17 cellular contexts compared by ENCODE assay signal in genomic region chr7:25073451-25073850, GRCh38. TPM values are rescaled to one million over a fixed set of nuclear protein-coding genes. Genes with fewer than 3 reads are reported as not detected.
DNase-seq lines count a peak whose midpoint lies in the region; FAIRE-seq and TF ChIP-seq lines count a peak whose summit lies in the region.
"Had no signal": no experiment of that assay in that cellular context is flagged by ENCODE, and none has a peak within 500 bp of the region (broad histone marks: within the 10 kb centered on the region; RNA-seq: fewer than 3 reads in every experiment).

No MANE protein-coding gene starts in this region.

- TF ChIP-seq CTCF in AG04450 (IDR thresholded peaks at IDR 0.05; ENCODE audit: low read depth, low read length) (no peak), astrocyte (IDR thresholded peaks at IDR 0.05; ENCODE audit: insufficient read depth, low read depth, low read length) (no peak)

- H3K27me3 Mint-ChIP-seq in astrocyte (ENCODE audit: low read depth, unreplicated experiment): peaks cover 11% of the 10 kb centered on the region

- H3K27ac ChIP-seq in AG04450 (ENCODE audit: low read depth, low read length): peak overlapping the region; percentile 39
- no peak overlapping the region for H3K27ac ChIP-seq in astrocyte (ENCODE audit: low read depth, low read length)

- H3K27ac Mint-ChIP-seq in astrocyte (ENCODE audit: unreplicated experiment): no peak overlapping the region
- H3K27ac Mint-ChIP-seq: CD14-positive monocyte had no signal

- H3K27me3 ChIP-seq in AG04450 (ENCODE audit: control insufficient read depth, insufficient read depth, low read length) (no peaks in the 10 kb centered on the region), astrocyte (ENCODE audit: insufficient read depth, low read length) (no peaks in the 10 kb centered on the region), H7 (ENCODE audit: control insufficient read depth, insufficient read depth, low read length) (no peaks in the 10 kb centered on the region)

- H3K9me3 ChIP-seq in AG04450 (ENCODE audit: control insufficient read depth, insufficient read depth, low read length) (no peaks in the 10 kb centered on the region), astrocyte (ENCODE audit: insufficient read depth, low read depth, low read length) (no peaks in the 10 kb centered on the region)
- H3K9me3 ChIP-seq: HAP-1 had no signal

- peaks cover 6% of the 10 kb centered on the region for H3K4me1 Mint-ChIP-seq in astrocyte (ENCODE audit: low read depth, unreplicated experiment)

- DNase-seq in AG04450 (ENCODE audit: low read depth, low spot score) (peak; percentile 53), H4 (ENCODE audit: low spot score) (peak; percentile 65), astrocyte (ENCODE audit: low read depth) (peak; percentile 43), kidney tubule cell (ENCODE audit: low spot score) (peak; percentile 48), SIG-M5 treated with dmso at 0.1 percent for 504 hours (lab: John Stamatoyannopoulos, UW; ENCODE audit: unreplicated experiment) (no peak), cerebellar cortex (ENCODE audit: low spot score) (no peak), H7 (no peak)
- DNase-seq in activated CD4-positive, CD25-positive, alpha-beta regulatory T cell treated with anti-CD3 and anti-CD28 coated beads, Interleukin-2, amount 50 U/mL, for 72 hours: no peak
- DNase-seq: midbrain, NCI-H1417, NCI-H69, SW 1271 had no signal

- H3K4me3 Mint-ChIP-seq in astrocyte (ENCODE audit: unreplicated experiment): no peak overlapping the region

- H3K4me1 ChIP-seq in astrocyte (ENCODE audit: insufficient read depth, low read length): no peaks in the 10 kb centered on the region

- no peak overlapping the region for H3K4me3 ChIP-seq in AG04450 (ENCODE audit: low read depth, low read length)
- no peak overlapping the region for H3K4me3 ChIP-seq in astrocyte (ENCODE audit: insufficient read depth, low read depth, low read length)
- no peak overlapping the region for H3K4me3 ChIP-seq in H7 (ENCODE audit: insufficient read depth, low read depth, low read length)
- H3K4me3 ChIP-seq: HAP-1 had no signal

- H4K20me1 ChIP-seq in astrocyte (ENCODE audit: insufficient read depth, low read length): no peaks in the 10 kb centered on the region

- H3K36me3 Mint-ChIP-seq in astrocyte (ENCODE audit: low read depth, unreplicated experiment): no peaks in the 10 kb centered on the region
- H3K36me3 Mint-ChIP-seq: CD14-positive monocyte had no signal

- no peak overlapping the region for H3K4me2 ChIP-seq in astrocyte (ENCODE audit: low read length)

- CTCF ChIA-PET in AG04450 (lab: Charles Lee): interaction anchor here (0.9 to 6.8 kb wide), 6 partner anchors 16 to 261 kb away, joined by 3 to 120 read pairs (median 4); no protein-coding TSS in a partner anchor

- POLR2A ChIA-PET in AG04450 (lab: Yijun Ruan, JAX): no interaction called here

- no peaks in the 10 kb centered on the region for H3K9me3 Mint-ChIP-seq in astrocyte (ENCODE audit: unreplicated experiment)
- H3K9me3 Mint-ChIP-seq: CD14-positive monocyte had no signal

- H2AFZ ChIP-seq in astrocyte (ENCODE audit: low read depth, low read length): no peak overlapping the region

- FAIRE-seq in astrocyte (lab: Jason Lieb, UNC): no peak
- FAIRE-seq: endometrium, GM18507, HTR-8/SVneo had no signal

- H3K79me2 ChIP-seq in astrocyte (ENCODE audit: insufficient read depth, low read length): no peaks in the 10 kb centered on the region

- H3K36me3 ChIP-seq in astrocyte (ENCODE audit: insufficient read depth, low read length): no peaks in the 10 kb centered on the region
- H3K36me3 ChIP-seq in H7 (replicated peaks; ENCODE audit: control insufficient read depth, insufficient read depth, low read length): no peaks in the 10 kb centered on the region
- H3K36me3 ChIP-seq: HAP-1 had no signal

- no peak overlapping the region for H3K9ac ChIP-seq in astrocyte (ENCODE audit: low read length)

RNA-seq across cellular contexts. Expression of gene CYCS, which starts 51.6 kb away (rescaled TPM):
- polyA plus RNA-seq in AG04450 (2011; rRNA removed): 63.1 and 74.1 TPM in 2 replicates
- polyA minus RNA-seq in AG04450 (2011; rRNA and poly(A)+ RNA removed): 8.6 and 16.9 TPM in 2 replicates
- 338 and 389 TPM in 2 replicates for total RNA-seq in H4 (2014; rRNA removed; shearing (Covaris generic))
- 118 and 143 TPM in 2 replicates for total RNA-seq in astrocyte
- 115 and 121 TPM in 2 replicates for total RNA-seq in H7 (2014; rRNA removed; shearing (Covaris generic))

Comparison
In these comparisons a context has a peak if more than half of its experiments do, and no peak if none do; other contexts are left out.
1. DNase-seq: peak in AG04450 (single experiment), H4 (single experiment), astrocyte (single experiment) and kidney tubule cell (single experiment); none in SIG-M5 treated with dmso at 0.1 percent for 504 hours (single experiment), activated CD4-positive, CD25-positive, alpha-beta regulatory T cell treated with anti-CD3 and anti-CD28 coated beads, Interleukin-2, amount 50 U/mL, for 72 hours (single experiment), cerebellar cortex (single experiment) and H7 (single experiment).